ENCODE assay signal across 9 cellular contexts in the genomic region with DNA sequence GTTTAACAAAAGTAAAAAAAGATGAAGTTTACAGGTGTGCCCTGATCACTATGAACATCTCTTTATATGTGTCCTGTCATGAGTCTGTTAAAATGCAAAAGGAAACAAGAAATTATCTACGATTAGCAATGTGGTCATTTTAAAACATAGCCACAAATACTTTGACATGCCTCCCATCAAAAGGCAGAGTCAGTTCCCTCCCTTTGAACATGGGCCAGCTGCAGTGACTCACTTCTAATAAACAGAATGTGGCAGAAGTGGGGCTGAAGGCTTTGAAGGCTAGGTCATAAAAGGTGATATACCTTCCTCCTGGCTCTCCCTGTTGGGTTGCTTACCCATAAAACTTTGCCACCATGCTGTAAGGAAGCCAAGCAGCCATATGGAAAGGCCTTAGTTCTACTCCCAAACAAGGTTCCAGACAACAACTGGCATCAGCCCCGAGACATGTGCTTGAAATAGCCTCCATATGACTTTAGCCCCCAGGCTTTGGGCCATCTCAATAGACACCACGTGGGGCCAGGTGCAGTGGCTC. TPM values are rescaled to one million over a fixed set of nuclear protein-coding genes. Genes with fewer than 3 reads are reported as not detected.
DNase-seq lines count a peak whose midpoint lies in the region; ATAC-seq, FAIRE-seq and TF ChIP-seq lines count a peak whose summit lies in the region.
"Not testable (repeated sequence)": the region's sequence is repeated elsewhere in the genome, so short reads cannot be mapped to it uniquely, and the experiment has no call there.
"Had no signal": no experiment of that assay in that cellular context is flagged by ENCODE, and none has a peak within 500 bp of the region (broad histone marks: within the 10 kb centered on the region; RNA-seq: fewer than 3 reads in every experiment).

No MANE protein-coding gene starts in this region.

- not testable (repeated sequence) for H3K9me3 Mint-ChIP-seq in HFFc6

- H3K27me3 Mint-ChIP-seq in HFFc6 (ENCODE audit: insufficient read depth), result not testable (repeated sequence)

- H3K36me3 ChIP-seq in PC-3 (ENCODE audit: low read depth, low read length); endothelial cell of umbilical vein (ENCODE audit: control insufficient read depth in 2 of 2, extremely low read depth in 1 of 2, insufficient read depth in 2 of 2, low read length in 2 of 2); HepG2 (replicated peaks in 1 of 2; ENCODE audit: control insufficient read depth in 1 of 2, insufficient read depth in 2 of 2, low read length in 2 of 2); small intestine (ENCODE audit: control insufficient read depth in 2 of 2, insufficient read depth in 2 of 2, low read length in 2 of 2): not testable (repeated sequence)
- peaks cover 0 to 29% (median 0%) of the 10 kb centered on the region in 9 donors for H3K36me3 ChIP-seq in heart right ventricle

- in situ Hi-C loops in HepG2 (cut with HindIII; ENCODE audit: extremely low pct_ligation_motif_present, low pct_unique_long_range_greater_than_20kb), result not testable (repeated sequence)

- DNase-seq in Daoy (ENCODE audit: low read depth), result peak; percentile 7
- DNase-seq in HFFc6, result peak; percentile 31
- DNase-seq in PC-3, result peak; percentile 38
- DNase-seq in amniotic epithelial cell (ENCODE audit: low read depth), result peak; percentile 10
- not testable (repeated sequence) for DNase-seq in endothelial cell of umbilical vein (ENCODE audit: low read depth, low spot score); HepG2 (ENCODE audit: low spot score)
- DNase-seq in heart right ventricle, result peak in 1 of 2 donors; percentile 8
- peak; percentile 15 for DNase-seq in small intestine

- BruUV-seq in PC-3 (replicated peaks; lab: Mats Ljungman, UMichigan); endothelial cell of umbilical vein (replicated peaks; lab: Mats Ljungman, UMichigan); HepG2 (replicated peaks; lab: Mats Ljungman, UMichigan): not testable (repeated sequence)

- dilution Hi-C loops in endothelial cell of umbilical vein (cut with MboI; ENCODE audit: extremely low pct_ligation_motif_present, low sequenced_read_pairs), result not testable (repeated sequence)

- ATAC-seq in PC-3 (peak; percentile 93), heart right ventricle (peak in 7 of 8 donors; percentile 51 to 84 (median 78))
- not testable (repeated sequence) for ATAC-seq in HepG2

- H3K27me3 ChIP-seq in PC-3 (ENCODE audit: low read length); endothelial cell of umbilical vein (ENCODE audit: control insufficient read depth in 2 of 2, insufficient read depth in 2 of 2, low read length in 2 of 2); heart right ventricle; HepG2 (ENCODE audit: control insufficient read depth in 1 of 2, insufficient read depth in 2 of 2, low read length in 2 of 2); small intestine (ENCODE audit: control insufficient read depth in 2 of 2, insufficient read depth in 2 of 2, low read length in 2 of 2): not testable (repeated sequence)

- H3F3A ChIP-seq in PC-3 (ENCODE audit: low read length, unreplicated experiment), result not testable (repeated sequence)

- not testable (repeated sequence) for H3K79me2 ChIP-seq in PC-3 (ENCODE audit: low read length); endothelial cell of umbilical vein (ENCODE audit: control insufficient read depth, insufficient read depth, low read length); HepG2 (ENCODE audit: insufficient read depth, low read length)

- POLR2A ChIA-PET in PC-3 (lab: Charles Lee; ENCODE audit: unreplicated experiment); endothelial cell of umbilical vein (lab: Charles Lee); HepG2 (lab: Yijun Ruan, JAX): not testable (repeated sequence)

- CTCF ChIA-PET in PC-3 (lab: Charles Lee); HepG2 (lab: Yijun Ruan, JAX; ENCODE audit: low intra/inter-chr PET ratio, low total read pairs): not testable (repeated sequence)
- CTCF ChIA-PET in endothelial cell of umbilical vein (lab: Charles Lee), result interaction anchor here (1.5 kb wide), 1 partner anchor 102 kb away, joined by 3 read pairs; no protein-coding TSS in a partner anchor

- not testable (repeated sequence) for TF ChIP-seq RAD21 in HepG2 (CRISPR knock-in tag; IDR thresholded peaks at IDR 0.05)

- FAIRE-seq in endothelial cell of umbilical vein (lab: Jason Lieb, UNC) (peak; percentile 89), small intestine (lab: Jason Lieb, UNC) (peak; percentile 10)
- FAIRE-seq in HepG2 (lab: Jason Lieb, UNC), result not testable (repeated sequence)

- TF ChIP-seq EP300 in HepG2 (IDR thresholded peaks at IDR 0.05; ENCODE audit: low read depth in 2 of 2, low read length in 2 of 2); HepG2 (CRISPR knock-in tag; IDR thresholded peaks at IDR 0.05; ENCODE audit: borderline replicate concordance): not testable (repeated sequence)

- not testable (repeated sequence) for H3K4me3 ChIP-seq in PC-3 (ENCODE audit: low read length); endothelial cell of umbilical vein (replicated peaks in 1 of 3; ENCODE audit: insufficient read depth in 1 of 3, low read depth in 1 of 3, low read length in 3 of 3); heart right ventricle; HepG2 (replicated peaks in 1 of 3; ENCODE audit: insufficient read depth in 1 of 3, low read depth in 2 of 3, low read length in 3 of 3); small intestine (ENCODE audit: low read depth in 1 of 2, low read length in 2 of 2)

- H3K9me2 ChIP-seq in PC-3 (replicated peaks; ENCODE audit: low read length), result not testable (repeated sequence)

- H3K4me3 Mint-ChIP-seq in HFFc6, result peak overlapping the region; percentile 76

- H3K9me1 ChIP-seq in endothelial cell of umbilical vein (replicated peaks; ENCODE audit: control insufficient read depth, extremely low read depth, insufficient read depth, low read length), result not testable (repeated sequence)

- not testable (repeated sequence) for H4K20me1 ChIP-seq in PC-3 (ENCODE audit: low read length); endothelial cell of umbilical vein (replicated peaks; ENCODE audit: control insufficient read depth, extremely low read depth, insufficient read depth, low read length); HepG2 (ENCODE audit: insufficient read depth, low read length)

- TF ChIP-seq CTCF in HFFc6 (IDR thresholded peaks at IDR 0.05); PC-3 (conservative IDR thresholded peaks at IDR 0.05; ENCODE audit: low read depth, low read length); endothelial cell of umbilical vein (IDR thresholded peaks at IDR 0.05; ENCODE audit: extremely low read depth in 1 of 2, insufficient read depth in 1 of 2, low read depth in 1 of 2, low read length in 2 of 2); heart right ventricle (IDR thresholded peaks at IDR 0.05); HepG2 (CRISPR knock-in tag; IDR thresholded peaks at IDR 0.05): not testable (repeated sequence)

- H3K9ac ChIP-seq in PC-3 (ENCODE audit: low read length); endothelial cell of umbilical vein (replicated peaks; ENCODE audit: extremely low read depth, insufficient read depth, low read length); HepG2 (ENCODE audit: insufficient read depth, low read depth, low read length): not testable (repeated sequence)

- H3K4me1 ChIP-seq in PC-3 (ENCODE audit: insufficient read depth, low read length); endothelial cell of umbilical vein (ENCODE audit: control insufficient read depth, extremely low read depth, insufficient read depth, low read length); heart right ventricle; HepG2 (ENCODE audit: insufficient read depth, low read length); small intestine (ENCODE audit: control insufficient read depth in 2 of 2, insufficient read depth in 1 of 2, low read depth in 1 of 2, low read length in 1 of 2): not testable (repeated sequence)

- 47 to 61% methylated on average over 3 of the region's 3 CpGs for WGBS in heart right ventricle, 2 donors
- 84% methylated on average over 1 of the region's 3 CpGs for WGBS in HepG2 (ENCODE audit: low lambda C conversion rate)
- WGBS in small intestine, 3 donors, result 73 to 84% (median 82%) methylated on average over 3 of the region's 3 CpGs

- H3K36me3 Mint-ChIP-seq in HFFc6 (ENCODE audit: low read depth), result peaks cover 34% of the 10 kb centered on the region

- not testable (repeated sequence) for H3K9me3 ChIP-seq in PC-3 (ENCODE audit: low read length); endothelial cell of umbilical vein (replicated peaks; ENCODE audit: control insufficient read depth, insufficient read depth, low read length); heart right ventricle; HepG2 (ENCODE audit: low read length); small intestine (ENCODE audit: control insufficient read depth, low read depth)

- H3K27ac ChIP-seq in PC-3 (ENCODE audit: low read length); endothelial cell of umbilical vein (ENCODE audit: insufficient read depth, low read depth, low read length); HepG2 (ENCODE audit: extremely low read length, insufficient read depth, low read length); small intestine (ENCODE audit: low read depth in 1 of 2, low read length in 1 of 2): not testable (repeated sequence)
- peak overlapping the region in 1 of 10 donors; percentile 14 for H3K27ac ChIP-seq in heart right ventricle

- TF ChIP-seq POLR2A in endothelial cell of umbilical vein (IDR thresholded peaks at IDR 0.05; ENCODE audit: low read depth, low read length); HepG2 (IDR thresholded peaks at IDR 0.05; ENCODE audit: insufficient read depth in 1 of 2, low read depth in 2 of 2, low read length in 2 of 2): not testable (repeated sequence)

- H2AFZ ChIP-seq in PC-3 (ENCODE audit: low read length); endothelial cell of umbilical vein (ENCODE audit: low read depth, low read length); HepG2 (ENCODE audit: low read length): not testable (repeated sequence)

- intact Hi-C loops in PC-3 (cut with micrococcal nuclease); endothelial cell of umbilical vein (cut with micrococcal nuclease); heart right ventricle (cut with DNase I); HepG2 (cut with micrococcal nuclease; ENCODE audit: unreplicated experiment): not testable (repeated sequence)

- H3K4me2 ChIP-seq in PC-3 (ENCODE audit: low read length); endothelial cell of umbilical vein (ENCODE audit: insufficient read depth, low read length); HepG2 (ENCODE audit: low read depth, low read length): not testable (repeated sequence)

- peak overlapping the region; percentile 75 for H3K27ac Mint-ChIP-seq in HFFc6

- H3K4me1 Mint-ChIP-seq in HFFc6 (ENCODE audit: low read depth), result peaks cover 38% of the 10 kb centered on the region

RNA-seq across cellular contexts. Expression of a gene that starts 52.4 kb away (rescaled TPM):
- 21.6 and 37.9 TPM in 2 replicates for total RNA-seq in Daoy (2014; rRNA removed; shearing (Covaris generic))
- total RNA-seq in HFFc6 (2021; fragmentation: NEBNext Ultra II Directional; extraction: Animal tissue kit (Norgen Biotek cat#: 25700)), result 10 to 100 TPM; 14.3 to 20.5 (median 18.5) TPM
- 12.4 and 14.7 TPM in 2 replicates for total RNA-seq in PC-3 (2014; rRNA removed)
- total RNA-seq in endothelial cell of umbilical vein, result 21.9 and 22.0 TPM in 2 replicates
- 5.7 and 6.6 TPM in 2 replicates for polyA plus RNA-seq in endothelial cell of umbilical vein
- polyA plus RNA-seq in endothelial cell of umbilical vein (2011; cell fraction: cytosol; rRNA removed), result 11.3 and 12.1 TPM in 2 replicates
- polyA plus RNA-seq in endothelial cell of umbilical vein (2011; cell fraction: nucleus; rRNA removed), result 13.8 and 18.2 TPM in 2 replicates
- 12.9 and 15.5 TPM in 2 replicates for polyA plus RNA-seq in endothelial cell of umbilical vein (2012)
- 30.4 and 31.1 TPM in 2 replicates for polyA minus RNA-seq in endothelial cell of umbilical vein
- polyA minus RNA-seq in endothelial cell of umbilical vein (2011; cell fraction: cytosol; rRNA and poly(A)+ RNA removed), result 31.5 TPM
- polyA minus RNA-seq in endothelial cell of umbilical vein (2011; cell fraction: nucleus; rRNA and poly(A)+ RNA removed), result 36.1 and 58.5 TPM in 2 replicates
- total RNA-seq in heart right ventricle, result 10 to 100 TPM; 10.8 to 19.3 (median 14.2) TPM
- polyA plus RNA-seq in heart right ventricle, result 1 to 10 TPM; 3.7 to 9.9 TPM
- total RNA-seq in HepG2 (2016; rRNA removed; fragmentation: Illumina TruSeq; extraction: Trizol), result 12.0 and 16.2 TPM in 2 replicates
- total RNA-seq in HepG2 (2016; cell fraction: cytosol; rRNA removed; fragmentation: Illumina TruSeq; extraction: Trizol; ENCODE audit: low read depth), result 5.1 and 5.9 TPM in 2 replicates
- total RNA-seq in HepG2 (2016; cell fraction: insoluble cytoplasmic fraction; rRNA removed; fragmentation: Illumina TruSeq; extraction: Trizol), result 12.0 and 15.3 TPM in 2 replicates
- total RNA-seq in HepG2 (2016; cell fraction: membrane; rRNA removed; fragmentation: Illumina TruSeq; extraction: Trizol), result 7.0 and 9.4 TPM in 2 replicates
- 16.3 and 24.9 TPM in 2 replicates for total RNA-seq in HepG2 (2016; cell fraction: nucleus; rRNA removed; fragmentation: Illumina TruSeq; extraction: Trizol)
- 6.3 and 6.4 TPM in 2 replicates for polyA plus RNA-seq in HepG2 (2011; rRNA removed)
- polyA plus RNA-seq in HepG2 (2011; cell fraction: cytosol; rRNA removed), result 4.0 and 6.2 TPM in 2 replicates
- polyA plus RNA-seq in HepG2 (2011; cell fraction: nucleus; rRNA removed), result 2.2 and 3.9 TPM in 2 replicates
- polyA plus RNA-seq in HepG2 (2012), result 7.7 and 7.8 TPM in 2 replicates
- 0.55 and 2.3 TPM in 2 replicates for polyA plus RNA-seq in HepG2 (2016; cell fraction: cytosol; fragmentation: Illumina TruSeq; extraction: Trizol; ENCODE audit: low read depth)
- 11.5 and 13.0 TPM in 2 replicates for polyA plus RNA-seq in HepG2 (2016; cell fraction: insoluble cytoplasmic fraction; fragmentation: Illumina TruSeq; extraction: Trizol; ENCODE audit: low read depth)
- polyA plus RNA-seq in HepG2 (2016; cell fraction: membrane; fragmentation: Illumina TruSeq; extraction: Trizol; ENCODE audit: low read depth), result 1.4 and 1.6 TPM in 2 replicates
- polyA plus RNA-seq in HepG2 (2016; cell fraction: nucleus; fragmentation: Illumina TruSeq; extraction: Trizol; ENCODE audit: insufficient read depth, low read depth), result 6.3 and 7.5 TPM in 2 replicates
- polyA minus RNA-seq in HepG2 (2011; rRNA and poly(A)+ RNA removed; ENCODE audit: low replicate concordance), result 15.3 and 61.4 TPM in 2 replicates
- 6.2 and 8.4 TPM in 2 replicates for polyA minus RNA-seq in HepG2 (2011; cell fraction: cytosol; rRNA and poly(A)+ RNA removed)
- polyA minus RNA-seq in HepG2 (2011; cell fraction: nucleus; rRNA and poly(A)+ RNA removed), result 28.0 and 28.6 TPM in 2 replicates
- 10 to 100 TPM; 11.6 to 14.9 (median 11.9) TPM for polyA plus RNA-seq in small intestine

RNA-seq across cellular contexts. Expression of a gene that starts 52.5 kb away (rescaled TPM):
- 1.8 and 11.0 TPM in 2 replicates for total RNA-seq in Daoy (2014; rRNA removed; shearing (Covaris generic))
- 1 to 10 TPM; 1.1 to 2.1 (median 1.4) TPM for total RNA-seq in HFFc6 (2021; fragmentation: NEBNext Ultra II Directional; extraction: Animal tissue kit (Norgen Biotek cat#: 25700))
- total RNA-seq in PC-3 (2014; rRNA removed), result 0.35 and 3.7 TPM in 2 replicates
- total RNA-seq in endothelial cell of umbilical vein, result 0.67 and 5.2 TPM in 2 replicates
- polyA plus RNA-seq in endothelial cell of umbilical vein, result 0.98 and 1.5 TPM in 2 replicates
- 1.4 and 1.6 TPM in 2 replicates for polyA plus RNA-seq in endothelial cell of umbilical vein (2011; cell fraction: cytosol; rRNA removed)
- 6.4 and 7.2 TPM in 2 replicates for polyA plus RNA-seq in endothelial cell of umbilical vein (2011; cell fraction: nucleus; rRNA removed)
- not detected in 2 replicates for polyA plus RNA-seq in endothelial cell of umbilical vein (2012)
- polyA minus RNA-seq in endothelial cell of umbilical vein, result 0.98 and 1.7 TPM in 2 replicates
- not detected for polyA minus RNA-seq in endothelial cell of umbilical vein (2011; cell fraction: cytosol; rRNA and poly(A)+ RNA removed)
- 5.2 and 5.9 TPM in 2 replicates for polyA minus RNA-seq in endothelial cell of umbilical vein (2011; cell fraction: nucleus; rRNA and poly(A)+ RNA removed)
- total RNA-seq in heart right ventricle, result 1 to 10 TPM; 1.6 to 4.5 (median 2.9) TPM
- under 1 TPM; 0.25 to 0.80 TPM for polyA plus RNA-seq in heart right ventricle
- 1.5 TPM in 1 of 2 replicates, not detected in the other for total RNA-seq in HepG2 (2016; rRNA removed; fragmentation: Illumina TruSeq; extraction: Trizol)
- not detected in 2 replicates for total RNA-seq in HepG2 (2016; cell fraction: cytosol; rRNA removed; fragmentation: Illumina TruSeq; extraction: Trizol; ENCODE audit: low read depth)
- not detected in 2 replicates for total RNA-seq in HepG2 (2016; cell fraction: insoluble cytoplasmic fraction; rRNA removed; fragmentation: Illumina TruSeq; extraction: Trizol)
- total RNA-seq in HepG2 (2016; cell fraction: membrane; rRNA removed; fragmentation: Illumina TruSeq; extraction: Trizol), result not detected in 2 replicates
- total RNA-seq in HepG2 (2016; cell fraction: nucleus; rRNA removed; fragmentation: Illumina TruSeq; extraction: Trizol), result 1.8 TPM in 1 of 2 replicates, not detected in the other
- 0.01 and 0.04 TPM in 2 replicates for polyA plus RNA-seq in HepG2 (2011; rRNA removed)
- polyA plus RNA-seq in HepG2 (2011; cell fraction: cytosol; rRNA removed), result not detected in 2 replicates
- not detected in 2 replicates for polyA plus RNA-seq in HepG2 (2011; cell fraction: nucleus; rRNA removed)
- polyA plus RNA-seq in HepG2 (2012), result not detected in 2 replicates
- polyA plus RNA-seq in HepG2 (2016; cell fraction: cytosol; fragmentation: Illumina TruSeq; extraction: Trizol; ENCODE audit: low read depth), result not detected in 2 replicates
- polyA plus RNA-seq in HepG2 (2016; cell fraction: insoluble cytoplasmic fraction; fragmentation: Illumina TruSeq; extraction: Trizol; ENCODE audit: low read depth), result not detected in 2 replicates
- polyA plus RNA-seq in HepG2 (2016; cell fraction: membrane; fragmentation: Illumina TruSeq; extraction: Trizol; ENCODE audit: low read depth), result not detected in 2 replicates
- not detected in 2 replicates for polyA plus RNA-seq in HepG2 (2016; cell fraction: nucleus; fragmentation: Illumina TruSeq; extraction: Trizol; ENCODE audit: insufficient read depth, low read depth)
- polyA minus RNA-seq in HepG2 (2011; rRNA and poly(A)+ RNA removed; ENCODE audit: low replicate concordance), result 1.8 TPM in 1 of 2 replicates, not detected in the other
- polyA minus RNA-seq in HepG2 (2011; cell fraction: cytosol; rRNA and poly(A)+ RNA removed), result not detected in 2 replicates
- polyA minus RNA-seq in HepG2 (2011; cell fraction: nucleus; rRNA and poly(A)+ RNA removed), result 0.62 and 2.8 TPM in 2 replicates
- polyA plus RNA-seq in small intestine, result 1 to 10 TPM in 1 of 3 donors, under 1 TPM in 1, not detected in 1; 0.37 to 5.1 TPM
- polyA plus RNA-seq: CD14-positive monocyte had no signal
